ENCODE assay signal across 8 cellular contexts in the genomic region with DNA sequence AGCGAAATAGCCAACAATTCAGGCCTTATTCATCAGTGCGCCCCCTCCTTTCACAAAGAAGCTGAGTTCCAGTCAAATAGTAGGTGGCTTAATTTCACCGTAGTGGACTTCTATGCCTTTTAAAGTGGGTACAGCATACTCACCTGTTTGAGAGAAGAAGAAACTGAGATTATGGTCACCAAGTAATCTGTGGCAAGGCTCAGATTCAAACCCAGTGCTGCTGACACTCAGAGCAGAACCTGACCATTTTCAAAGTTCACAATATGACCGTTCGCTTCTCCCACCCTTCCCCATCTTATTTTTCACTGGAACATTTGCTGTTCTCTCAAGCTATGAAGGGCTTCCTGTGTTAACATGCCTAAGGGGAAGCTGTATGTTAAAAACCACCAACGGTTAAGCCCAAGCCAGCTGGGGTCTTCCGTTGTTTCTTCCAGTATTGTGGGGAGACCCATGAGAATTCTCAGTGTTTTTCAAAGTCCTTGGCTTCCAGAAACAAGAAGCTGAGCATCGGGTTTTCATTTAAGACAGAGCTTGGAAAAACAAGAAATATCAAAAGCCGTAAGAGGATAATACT. TPM values are rescaled to one million over a fixed set of nuclear protein-coding genes. Genes with fewer than 3 reads are reported as not detected.
DNase-seq lines count a peak whose midpoint lies in the region; ATAC-seq and TF ChIP-seq lines count a peak whose summit lies in the region.

No MANE protein-coding gene starts in this region.

- H3K27me3 ChIP-seq in tibial artery (no peaks in the 10 kb centered on the region), suprapubic skin (no peaks in the 10 kb centered on the region)

- intact Hi-C loops in activated T-helper 2 cell treated with anti-CD3 and anti-CD28 coated beads, Interferon-gamma antibody, Interleukin-2, Interleukin-4, amounts not matched to agents 10 μg/mL and 5 μg/mL and 100 μg/mL, durations not matched to agents 14 hours and 24 hours and 36 hours (cut with micrococcal nuclease), result loop anchor here (1.0 to 2.0 kb wide), 5 partner anchors 8 to 303 kb away; partner anchors contain the start of gene SRP54
- intact Hi-C loops in tibial artery (cut with DNase I; ENCODE audit: low total_unique reads), result no loop called here

- no peaks in the 10 kb centered on the region for H3K9me3 Mint-ChIP-seq in activated T-helper 2 cell treated with anti-CD3 and anti-CD28 coated beads, Interferon-gamma antibody, Interleukin-2, Interleukin-4, amounts not matched to agents 10 μg/mL and 5 μg/mL and 100 μg/mL, durations not matched to agents 14 hours and 24 hours and 36 hours
- no peaks in the 10 kb centered on the region for H3K9me3 Mint-ChIP-seq in nephron progenitor cell

- no peak overlapping the region for H3K27ac ChIP-seq in tibial artery
- H3K27ac ChIP-seq in suprapubic skin, result no peak overlapping the region

- ATAC-seq in GM19351 (IDR thresholded peaks at IDR 0.05; ENCODE audit: unreplicated experiment), result peak; percentile 18
- peak; percentile 8 for ATAC-seq in HG03378 (IDR thresholded peaks at IDR 0.05; ENCODE audit: unreplicated experiment)

- DNase-seq in CD1c-positive myeloid dendritic cell (ENCODE audit: extremely low spot score), result peak; percentile 49
- no peak for DNase-seq in activated T-helper 2 cell treated with anti-CD3 and anti-CD28 coated beads, Interferon-gamma antibody, Interleukin-2, Interleukin-4, amounts not matched to agents 10 μg/mL and 5 μg/mL and 100 μg/mL, durations not matched to agents 14 hours and 24 hours and 36 hours (ENCODE audit: low spot score)
- no peak for DNase-seq in tibial artery
- no peak for DNase-seq in nephron progenitor cell
- no peak for DNase-seq in NCI-H345 (lab: John Stamatoyannopoulos, UW)
- DNase-seq in suprapubic skin (ENCODE audit: low spot score in 2 of 2), result no peak

- no peak for TF ChIP-seq CTCF in tibial artery (IDR thresholded peaks at IDR 0.05)
- TF ChIP-seq CTCF in nephron progenitor cell (IDR thresholded peaks at IDR 0.05), result no peak
- no peak for TF ChIP-seq CTCF in suprapubic skin (IDR thresholded peaks at IDR 0.05)

- WGBS in suprapubic skin, result 67% methylated on average over 9 of the region's 9 CpGs

- H3K9me3 ChIP-seq in tibial artery, result no peaks in the 10 kb centered on the region
- H3K9me3 ChIP-seq in suprapubic skin, result no peaks in the 10 kb centered on the region

- H3K4me1 ChIP-seq in tibial artery, result peaks cover 0 to 6% (median 2%) of the 10 kb centered on the region in 4 donors
- H3K4me1 ChIP-seq in suprapubic skin, result peaks cover 14% of the 10 kb centered on the region

- peaks cover 46% of the 10 kb centered on the region for H3K4me1 Mint-ChIP-seq in activated T-helper 2 cell treated with anti-CD3 and anti-CD28 coated beads, Interferon-gamma antibody, Interleukin-2, Interleukin-4, amounts not matched to agents 10 μg/mL and 5 μg/mL and 100 μg/mL, durations not matched to agents 14 hours and 24 hours and 36 hours (ENCODE audit: low read depth)
- peaks cover 7% of the 10 kb centered on the region for H3K4me1 Mint-ChIP-seq in nephron progenitor cell

- H3K36me3 Mint-ChIP-seq in activated T-helper 2 cell treated with anti-CD3 and anti-CD28 coated beads, Interferon-gamma antibody, Interleukin-2, Interleukin-4, amounts not matched to agents 10 μg/mL and 5 μg/mL and 100 μg/mL, durations not matched to agents 14 hours and 24 hours and 36 hours (ENCODE audit: low read depth), result peaks cover 18% of the 10 kb centered on the region
- peaks cover 17% of the 10 kb centered on the region for H3K36me3 Mint-ChIP-seq in nephron progenitor cell (ENCODE audit: low read depth)

- H3K27me3 Mint-ChIP-seq in activated T-helper 2 cell treated with anti-CD3 and anti-CD28 coated beads, Interferon-gamma antibody, Interleukin-2, Interleukin-4, amounts not matched to agents 10 μg/mL and 5 μg/mL and 100 μg/mL, durations not matched to agents 14 hours and 24 hours and 36 hours (ENCODE audit: low read depth), result no peaks in the 10 kb centered on the region
- H3K27me3 Mint-ChIP-seq in nephron progenitor cell (ENCODE audit: low read depth, poor library complexity), result no peaks in the 10 kb centered on the region

- no peak overlapping the region for H3K4me3 Mint-ChIP-seq in activated T-helper 2 cell treated with anti-CD3 and anti-CD28 coated beads, Interferon-gamma antibody, Interleukin-2, Interleukin-4, amounts not matched to agents 10 μg/mL and 5 μg/mL and 100 μg/mL, durations not matched to agents 14 hours and 24 hours and 36 hours (ENCODE audit: low read depth)
- no peak overlapping the region for H3K4me3 Mint-ChIP-seq in nephron progenitor cell

- H3K36me3 ChIP-seq in tibial artery (peaks cover 0 to 10% (median 0%) of the 10 kb centered on the region in 3 donors), suprapubic skin (peaks cover 5% of the 10 kb centered on the region)

- peak overlapping the region; percentile 98 for H3K27ac Mint-ChIP-seq in activated T-helper 2 cell treated with anti-CD3 and anti-CD28 coated beads, Interferon-gamma antibody, Interleukin-2, Interleukin-4, amounts not matched to agents 10 μg/mL and 5 μg/mL and 100 μg/mL, durations not matched to agents 14 hours and 24 hours and 36 hours
- H3K27ac Mint-ChIP-seq in nephron progenitor cell, result no peak overlapping the region

- no peak overlapping the region for H3K4me3 ChIP-seq in tibial artery
- no peak overlapping the region for H3K4me3 ChIP-seq in suprapubic skin

- no peak for TF ChIP-seq EP300 in suprapubic skin (IDR thresholded peaks at IDR 0.05)

- no peak for TF ChIP-seq POLR2A in suprapubic skin (IDR thresholded peaks at IDR 0.05)

RNA-seq across cellular contexts. Expression of gene PSMA6, which starts 6.1 kb away (rescaled TPM):
- 396 and 397 TPM in 2 replicates for total RNA-seq in activated T-helper 2 cell treated with anti-CD3 and anti-CD28 coated beads, Interferon-gamma antibody, Interleukin-2, Interleukin-4, amounts not matched to agents 10 μg/mL and 5 μg/mL and 100 μg/mL, durations not matched to agents 14 hours and 24 hours and 36 hours
- 100 to 1,000 TPM in 3 of 4 donors, 10 to 100 TPM in 1; 80.4 to 133 (median 110) TPM for total RNA-seq in suprapubic skin
